Comparison of ENCODE assay signal across 10 cellular contexts in genomic region chr1:175317309-175317708, GRCh38.
DNase-seq lines count a peak whose midpoint lies in the region; ATAC-seq and TF ChIP-seq lines count a peak whose summit lies in the region.
"Had no signal": no experiment of that assay in that cellular context is flagged by ENCODE, and none has a peak within 500 bp of the region (broad histone marks: within the 10 kb centered on the region; RNA-seq: fewer than 3 reads in every experiment).

No MANE protein-coding gene starts in this region.

- peaks cover 3% of the 10 kb centered on the region for H3K27me3 Mint-ChIP-seq in activated naive CD8-positive, alpha-beta T cell treated with anti-CD3 and anti-CD28 coated beads, Interleukin-2, amount 50 U/mL, for 24 hours
- peaks cover 9% of the 10 kb centered on the region for H3K27me3 Mint-ChIP-seq in activated naive CD8-positive, alpha-beta T cell treated with anti-CD3 and anti-CD28 coated beads for 36 hours

- no peak for TF ChIP-seq EP300 in gastroesophageal sphincter (IDR thresholded peaks at IDR 0.05)

- H3K36me3 Mint-ChIP-seq in activated naive CD8-positive, alpha-beta T cell treated with anti-CD3 and anti-CD28 coated beads, Interleukin-2, amount 50 U/mL, for 24 hours (ENCODE audit: low read depth) = no peaks in the 10 kb centered on the region
- H3K36me3 Mint-ChIP-seq in activated naive CD8-positive, alpha-beta T cell treated with anti-CD3 and anti-CD28 coated beads for 36 hours = no peaks in the 10 kb centered on the region
- H3K36me3 Mint-ChIP-seq: activated naive CD8-positive, alpha-beta T cell treated with anti-CD3 and anti-CD28 coated beads, Interleukin-2, amount 10 ng/mL, durations not matched to agents 7 days and 5 days had no signal

- intact Hi-C loops in testis (cut with DNase I; ENCODE audit: low total_unique reads) = no loop called here

- H3K4me1 ChIP-seq in gastroesophageal sphincter (peaks cover 0 to 27% (median 0%) of the 10 kb centered on the region in 3 donors), testis (peaks cover 8% of the 10 kb centered on the region)

- peaks cover 11% of the 10 kb centered on the region for H3K4me1 Mint-ChIP-seq in activated naive CD8-positive, alpha-beta T cell treated with anti-CD3 and anti-CD28 coated beads, Interleukin-2, amount 50 U/mL, for 24 hours
- peaks cover 10% of the 10 kb centered on the region for H3K4me1 Mint-ChIP-seq in activated naive CD8-positive, alpha-beta T cell treated with anti-CD3 and anti-CD28 coated beads for 36 hours

- DNase-seq in activated naive CD8-positive, alpha-beta T cell treated with anti-CD3 and anti-CD28 coated beads, Interleukin-2, amount 50 U/mL, for 24 hours = peak; percentile 17
- no peak for DNase-seq in activated naive CD8-positive, alpha-beta T cell treated with anti-CD3 and anti-CD28 coated beads for 36 hours
- DNase-seq in T-helper 9 cell (peak; percentile 10), testis (peak; percentile 22), EL (no peak)
- DNase-seq: activated naive CD8-positive, alpha-beta T cell treated with anti-CD3 and anti-CD28 coated beads, Interleukin-2, amount 10 ng/mL, durations not matched to agents 7 days and 5 days; DMS79 treated with DMSO at 0.1 percent for 48 hours had no signal

- H3K9me3 Mint-ChIP-seq in activated naive CD8-positive, alpha-beta T cell treated with anti-CD3 and anti-CD28 coated beads, Interleukin-2, amount 50 U/mL, for 24 hours = no peaks in the 10 kb centered on the region
- no peaks in the 10 kb centered on the region for H3K9me3 Mint-ChIP-seq in activated naive CD8-positive, alpha-beta T cell treated with anti-CD3 and anti-CD28 coated beads for 36 hours
- H3K9me3 Mint-ChIP-seq: activated naive CD8-positive, alpha-beta T cell treated with anti-CD3 and anti-CD28 coated beads, Interleukin-2, amount 10 ng/mL, durations not matched to agents 7 days and 5 days had no signal

- H3K27me3 ChIP-seq in gastroesophageal sphincter (no peaks in the 10 kb centered on the region), testis (no peaks in the 10 kb centered on the region)

- no peak for TF ChIP-seq POLR2A in gastroesophageal sphincter (IDR thresholded peaks at IDR 0.05)
- TF ChIP-seq POLR2A in testis (IDR thresholded peaks at IDR 0.05) = no peak

- H3K27ac Mint-ChIP-seq in activated naive CD8-positive, alpha-beta T cell treated with anti-CD3 and anti-CD28 coated beads, Interleukin-2, amount 50 U/mL, for 24 hours = no peak overlapping the region
- H3K27ac Mint-ChIP-seq in activated naive CD8-positive, alpha-beta T cell treated with anti-CD3 and anti-CD28 coated beads for 36 hours = no peak overlapping the region
- H3K27ac Mint-ChIP-seq: activated naive CD8-positive, alpha-beta T cell treated with anti-CD3 and anti-CD28 coated beads, Interleukin-2, amount 10 ng/mL, durations not matched to agents 7 days and 5 days had no signal

- no peak for ATAC-seq in activated naive CD8-positive, alpha-beta T cell treated with anti-CD3 and anti-CD28 coated beads, Interleukin-2, amount 50 U/mL, for 24 hours
- no peak for ATAC-seq in gastroesophageal sphincter
- ATAC-seq in HG02571 (IDR thresholded peaks at IDR 0.05; ENCODE audit: unreplicated experiment) = no peak
- no peak for ATAC-seq in GM21381 (IDR thresholded peaks at IDR 0.05; ENCODE audit: unreplicated experiment)

- no peak overlapping the region for H3K4me3 Mint-ChIP-seq in activated naive CD8-positive, alpha-beta T cell treated with anti-CD3 and anti-CD28 coated beads, Interleukin-2, amount 50 U/mL, for 24 hours
- no peak overlapping the region for H3K4me3 Mint-ChIP-seq in activated naive CD8-positive, alpha-beta T cell treated with anti-CD3 and anti-CD28 coated beads for 36 hours
- H3K4me3 Mint-ChIP-seq: activated naive CD8-positive, alpha-beta T cell treated with anti-CD3 and anti-CD28 coated beads, Interleukin-2, amount 10 ng/mL, durations not matched to agents 7 days and 5 days had no signal

- no peaks in the 10 kb centered on the region for H3K36me3 ChIP-seq in gastroesophageal sphincter
- no peaks in the 10 kb centered on the region for H3K36me3 ChIP-seq in testis (ENCODE audit: low read depth, missing control alignments)

- H3K27ac ChIP-seq in gastroesophageal sphincter (peak overlapping the region in 2 of 4 donors; percentile 7 to 39), testis (no peak overlapping the region)

- H3K9me3 ChIP-seq in gastroesophageal sphincter = no peaks in the 10 kb centered on the region
- H3K9me3 ChIP-seq in testis = no peaks in the 10 kb centered on the region

- H3K4me3 ChIP-seq in gastroesophageal sphincter (no peak overlapping the region), testis (no peak overlapping the region)

- TF ChIP-seq CTCF in gastroesophageal sphincter (IDR thresholded peaks at IDR 0.05) = peak in 3 of 4 experiments; percentile 18 to 32 (median 30)
- peak in 2 of 3 experiments; percentile 38 to 51 for TF ChIP-seq CTCF in testis (IDR thresholded peaks at IDR 0.05)

Comparison
In these comparisons a context has a peak if more than half of its experiments do, and no peak if none do; other contexts are left out.
1. DNase-seq: peak in activated naive CD8-positive, alpha-beta T cell treated with anti-CD3 and anti-CD28 coated beads, Interleukin-2, amount 50 U/mL, for 24 hours (single experiment), T-helper 9 cell (single experiment) and testis (single experiment); none in activated naive CD8-positive, alpha-beta T cell treated with anti-CD3 and anti-CD28 coated beads for 36 hours (single experiment) and EL (single experiment).